21 cellular contexts compared by ENCODE assay signal in the genomic region with DNA sequence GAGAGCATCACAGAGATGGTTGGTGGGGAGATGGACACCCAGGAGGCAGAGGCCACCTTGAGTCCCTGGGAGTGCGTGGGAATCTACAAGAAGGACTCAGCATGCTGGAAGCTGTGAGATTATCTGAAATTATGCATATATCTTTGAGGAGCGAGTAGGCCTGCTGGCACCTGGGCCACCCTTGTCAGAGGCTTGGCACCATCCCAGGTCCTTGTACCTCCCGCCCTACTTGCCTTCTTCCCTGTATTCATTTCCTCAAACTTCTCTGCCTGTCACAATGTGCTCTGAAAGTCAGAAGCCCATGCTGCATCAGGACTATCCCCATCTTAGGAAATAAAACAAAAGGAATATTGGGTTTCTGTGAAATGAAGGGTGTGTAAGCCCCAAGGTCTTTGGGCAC.
"Had no signal": no experiment of that assay in that cellular context is flagged by ENCODE, and none has a peak within 500 bp of the region (broad histone marks: within the 10 kb centered on the region; RNA-seq: fewer than 3 reads in every experiment).

No MANE protein-coding gene starts in this region.

- H3K36me3 ChIP-seq: neural progenitor cell, right atrium auricular region, uterus had no signal

- H3K27ac ChIP-seq: coronary artery, dorsolateral prefrontal cortex, neural progenitor cell, right atrium auricular region, uterus had no signal

- H3K4me3 ChIP-seq: coronary artery, dorsolateral prefrontal cortex, neural progenitor cell, right atrium auricular region, uterus had no signal

- H3K4me1 ChIP-seq: neural progenitor cell, uterus had no signal

- H3K9me3 ChIP-seq: right atrium auricular region, uterus had no signal

- H3K4me2 ChIP-seq: neural progenitor cell had no signal

- H3K9ac ChIP-seq: neural progenitor cell had no signal

- ATAC-seq: activated CD4-positive, alpha-beta T cell treated with anti-CD3 and anti-CD28 coated beads for 36 hours; activated CD8-positive, alpha-beta T cell treated with anti-CD3 and anti-CD28 coated beads, Interleukin-2, amount 10 ng/mL, durations not matched to agents 7 days and 5 days; activated naive CD4-positive, alpha-beta T cell treated with anti-CD3 and anti-CD28 coated beads, Interleukin-2, amount 50 U/mL, for 72 hours; activated T-cell treated with anti-CD3 and anti-CD28 coated beads, Interleukin-2, amount 50 U/mL, for 72 hours; left ventricle myocardium superior; natural killer cell; stimulated activated naive B cell treated with anti-CD40 and anti-IgM and Interleukin-4, amounts not matched to agents 10 μg/mL and 1 μg/mL and 100 μg/mL, for 72 hours had no signal

- DNase-seq: activated CD4-positive, alpha-beta T cell treated with anti-CD3 and anti-CD28 coated beads for 36 hours; activated CD4-positive, CD25-positive, alpha-beta regulatory T cell; activated CD8-positive, alpha-beta T cell treated with anti-CD3 and anti-CD28 coated beads, Interleukin-2, amount 10 ng/mL, durations not matched to agents 7 days and 5 days; activated naive CD4-positive, alpha-beta T cell; activated T-cell treated with anti-CD3 and anti-CD28 coated beads for 4 hours; activated T-cell treated with anti-CD3 and anti-CD28 coated beads, Interleukin-2, amount 50 U/mL, for 72 hours; cerebellar nuclear complex; dorsolateral prefrontal cortex; effector memory CD4-positive, alpha-beta T cell; left ventricle myocardium superior; natural killer cell; stimulated activated CD4-positive, alpha-beta T cell treated with anti-CD3 and anti-CD28 coated beads, Interleukin-15, amount 100 ng/mL, for 24 hours; stimulated activated CD4-positive, alpha-beta T cell treated with anti-CD3 and anti-CD28 coated beads, Interleukin-2, amount 100 ng/mL, for 24 hours; stimulated activated naive B cell treated with anti-CD40 and anti-IgM and Interleukin-4, amounts not matched to agents 10 μg/mL and 1 μg/mL and 100 μg/mL, for 72 hours; T-helper 2 cell; trophoblast cell; uterus had no signal

- H2AFZ ChIP-seq: neural progenitor cell had no signal

- H3K27me3 ChIP-seq: dorsolateral prefrontal cortex, neural progenitor cell, right atrium auricular region, uterus had no signal
